ENCODE assay signal across 1 cellular context in the genomic region with DNA sequence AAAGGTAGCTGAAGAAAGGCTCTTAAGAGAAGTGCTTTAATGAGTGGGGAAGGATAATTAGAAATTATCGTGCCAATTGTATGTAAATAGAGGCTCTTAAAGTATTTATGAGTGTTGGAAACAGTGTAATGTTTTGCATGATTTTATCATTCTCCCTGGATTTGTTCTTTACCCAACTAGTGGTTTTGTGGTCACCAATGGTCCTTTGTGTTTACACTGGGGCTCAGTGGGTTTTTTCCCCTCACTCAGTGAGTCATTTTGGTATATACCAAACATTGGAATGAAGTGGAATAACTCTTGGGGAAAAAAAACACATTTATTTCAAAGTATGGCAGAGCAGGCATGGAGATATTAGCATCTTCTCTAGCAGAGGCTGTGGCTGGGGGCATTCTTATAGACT.
TF ChIP-seq lines count a peak whose summit lies in the region.

No MANE protein-coding gene starts in this region.

TF ChIP-seq in K562, 482 proteins besides CTCF, POLR2A, EP300 and RAD21:
- TF ChIP-seq ESRRA (IDR thresholded peaks at IDR 0.05; ENCODE audit: borderline replicate concordance, low read depth) (peak; percentile 20; the same call in 1 of the 2 replicates), ETV5 (CRISPR knock-in tag; IDR thresholded peaks at IDR 0.05; ENCODE audit: low read depth) (no peak), FOSL1 (tag; conservative IDR thresholded peaks at IDR 0.05) (0 out of 2 replicates have a peak, but pooled peaks have one; percentile 15), FOXA3 (CRISPR knock-in tag; conservative IDR thresholded peaks at IDR 0.05 in 1 of 2, IDR thresholded peaks at IDR 0.05 in 1 of 2) (peak in 1 of 2 experiments; percentile 58; a peak in 1 of 4 replicates), HNRNPK (IDR thresholded peaks at IDR 0.05; ENCODE audit: low read depth, low read length, poor library complexity, severe bottlenecking) (no peak)
